14 cellular contexts compared by ENCODE assay signal in the genomic region with DNA sequence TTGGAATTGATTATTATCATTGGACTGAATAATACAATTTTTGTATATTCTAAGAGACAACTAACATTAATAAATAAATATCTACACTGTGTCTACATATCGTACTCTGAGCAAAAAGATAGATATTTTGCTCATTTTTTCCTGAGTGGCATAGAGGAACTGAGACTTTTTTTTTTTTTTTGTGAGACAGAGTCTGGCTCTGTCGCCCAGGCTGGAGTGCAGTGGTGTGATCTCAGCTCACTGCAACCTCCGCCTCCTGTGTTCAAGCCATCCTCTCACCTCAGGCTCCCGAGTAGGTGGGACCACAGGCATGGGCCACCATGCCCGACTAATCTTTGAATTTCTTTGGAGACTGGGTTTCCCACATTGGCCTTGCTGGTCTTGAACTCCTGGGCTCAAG. TPM values are rescaled to one million over a fixed set of nuclear protein-coding genes. Genes with fewer than 3 reads are reported as not detected.
A peak's percentile ranks its signal among the peaks of the same experiment; 100 is the strongest.
DNase-seq lines count a peak whose midpoint lies in the region; ATAC-seq and TF ChIP-seq lines count a peak whose summit lies in the region.
"Had no signal": no experiment of that assay in that cellular context is flagged by ENCODE, and none has a peak within 500 bp of the region (broad histone marks: within the 10 kb centered on the region; RNA-seq: fewer than 3 reads in every experiment).

No MANE protein-coding gene starts in this region.

- H3K4me1 ChIP-seq in foreskin keratinocyte, result peaks cover 18% of the 10 kb centered on the region

- no peaks in the 10 kb centered on the region for H3K9me3 Mint-ChIP-seq in activated naive CD8-positive, alpha-beta T cell (ENCODE audit: low read depth)
- H3K9me3 Mint-ChIP-seq in activated naive CD8-positive, alpha-beta T cell treated with anti-CD3 and anti-CD28 coated beads, Interleukin-2, amount 50 U/mL, for 24 hours, result no peaks in the 10 kb centered on the region
- no peaks in the 10 kb centered on the region for H3K9me3 Mint-ChIP-seq in progenitor cell of endocrine pancreas (ENCODE audit: low read depth)
- H3K9me3 Mint-ChIP-seq in activated T-helper 2 cell treated with anti-CD3 and anti-CD28 coated beads, Interferon-gamma antibody, Interleukin-2, Interleukin-4, amounts not matched to agents 10 μg/mL and 5 μg/mL and 100 μg/mL, durations not matched to agents 14 hours and 24 hours and 36 hours, result peaks cover 4% of the 10 kb centered on the region

- peak overlapping the region; percentile 50 for H3K27ac Mint-ChIP-seq in activated naive CD8-positive, alpha-beta T cell
- H3K27ac Mint-ChIP-seq in activated naive CD8-positive, alpha-beta T cell treated with anti-CD3 and anti-CD28 coated beads, Interleukin-2, amount 50 U/mL, for 24 hours, result no peak overlapping the region
- H3K27ac Mint-ChIP-seq in progenitor cell of endocrine pancreas, result peak overlapping the region; percentile 96
- H3K27ac Mint-ChIP-seq in activated T-helper 2 cell treated with anti-CD3 and anti-CD28 coated beads, Interferon-gamma antibody, Interleukin-2, Interleukin-4, amounts not matched to agents 10 μg/mL and 5 μg/mL and 100 μg/mL, durations not matched to agents 14 hours and 24 hours and 36 hours, result no peak overlapping the region

- H3K4me3 Mint-ChIP-seq in activated naive CD8-positive, alpha-beta T cell, result peak overlapping the region; percentile 38
- no peak overlapping the region for H3K4me3 Mint-ChIP-seq in activated naive CD8-positive, alpha-beta T cell treated with anti-CD3 and anti-CD28 coated beads, Interleukin-2, amount 50 U/mL, for 24 hours
- H3K4me3 Mint-ChIP-seq in progenitor cell of endocrine pancreas (ENCODE audit: low read depth), result no peak overlapping the region
- no peak overlapping the region for H3K4me3 Mint-ChIP-seq in activated T-helper 2 cell treated with anti-CD3 and anti-CD28 coated beads, Interferon-gamma antibody, Interleukin-2, Interleukin-4, amounts not matched to agents 10 μg/mL and 5 μg/mL and 100 μg/mL, durations not matched to agents 14 hours and 24 hours and 36 hours (ENCODE audit: low read depth)

- intact Hi-C loops in activated T-helper 2 cell treated with anti-CD3 and anti-CD28 coated beads, Interferon-gamma antibody, Interleukin-2, Interleukin-4, amounts not matched to agents 10 μg/mL and 5 μg/mL and 100 μg/mL, durations not matched to agents 14 hours and 24 hours and 36 hours (cut with micrococcal nuclease), result loop anchor here (10.0 kb wide), 1 partner anchor 67 kb away; no protein-coding TSS in a partner anchor

- no peak overlapping the region for H3K27ac ChIP-seq in foreskin keratinocyte
- H3K27ac ChIP-seq: psoas muscle, RWPE1 had no signal

- H3K36me3 Mint-ChIP-seq in activated naive CD8-positive, alpha-beta T cell, result no peaks in the 10 kb centered on the region
- H3K36me3 Mint-ChIP-seq in activated naive CD8-positive, alpha-beta T cell treated with anti-CD3 and anti-CD28 coated beads, Interleukin-2, amount 50 U/mL, for 24 hours (ENCODE audit: low read depth), result peaks cover 27% of the 10 kb centered on the region
- peaks cover 2% of the 10 kb centered on the region for H3K36me3 Mint-ChIP-seq in progenitor cell of endocrine pancreas (ENCODE audit: insufficient read depth)
- H3K36me3 Mint-ChIP-seq in activated T-helper 2 cell treated with anti-CD3 and anti-CD28 coated beads, Interferon-gamma antibody, Interleukin-2, Interleukin-4, amounts not matched to agents 10 μg/mL and 5 μg/mL and 100 μg/mL, durations not matched to agents 14 hours and 24 hours and 36 hours (ENCODE audit: low read depth), result peaks cover 45% of the 10 kb centered on the region

- no peak for DNase-seq in activated naive CD8-positive, alpha-beta T cell treated with anti-CD3 and anti-CD28 coated beads, Interleukin-2, amount 50 U/mL, for 24 hours
- DNase-seq in progenitor cell of endocrine pancreas (ENCODE audit: low spot score, unreplicated experiment) (no peak), anterior cingulate cortex (lab: John Stamatoyannopoulos, UW) (no peak), foreskin keratinocyte (no peak)
- DNase-seq in activated T-helper 2 cell treated with anti-CD3 and anti-CD28 coated beads, Interferon-gamma antibody, Interleukin-2, Interleukin-4, amounts not matched to agents 10 μg/mL and 5 μg/mL and 100 μg/mL, durations not matched to agents 14 hours and 24 hours and 36 hours (ENCODE audit: low spot score), result no peak
- DNase-seq: midbrain, NCI-H1048, NCI-H510A, psoas muscle, T-helper 9 cell had no signal

- H3K4me1 Mint-ChIP-seq in activated naive CD8-positive, alpha-beta T cell (ENCODE audit: low read depth), result peaks cover 79% of the 10 kb centered on the region
- peaks cover 88% of the 10 kb centered on the region for H3K4me1 Mint-ChIP-seq in activated naive CD8-positive, alpha-beta T cell treated with anti-CD3 and anti-CD28 coated beads, Interleukin-2, amount 50 U/mL, for 24 hours
- peaks cover 49% of the 10 kb centered on the region for H3K4me1 Mint-ChIP-seq in progenitor cell of endocrine pancreas (ENCODE audit: low read depth)
- peaks cover 61% of the 10 kb centered on the region for H3K4me1 Mint-ChIP-seq in activated T-helper 2 cell treated with anti-CD3 and anti-CD28 coated beads, Interferon-gamma antibody, Interleukin-2, Interleukin-4, amounts not matched to agents 10 μg/mL and 5 μg/mL and 100 μg/mL, durations not matched to agents 14 hours and 24 hours and 36 hours (ENCODE audit: low read depth)

- H3K27me3 Mint-ChIP-seq in activated naive CD8-positive, alpha-beta T cell, result no peaks in the 10 kb centered on the region
- no peaks in the 10 kb centered on the region for H3K27me3 Mint-ChIP-seq in activated naive CD8-positive, alpha-beta T cell treated with anti-CD3 and anti-CD28 coated beads, Interleukin-2, amount 50 U/mL, for 24 hours
- H3K27me3 Mint-ChIP-seq in progenitor cell of endocrine pancreas, result no peaks in the 10 kb centered on the region
- H3K27me3 Mint-ChIP-seq in activated T-helper 2 cell treated with anti-CD3 and anti-CD28 coated beads, Interferon-gamma antibody, Interleukin-2, Interleukin-4, amounts not matched to agents 10 μg/mL and 5 μg/mL and 100 μg/mL, durations not matched to agents 14 hours and 24 hours and 36 hours (ENCODE audit: low read depth), result no peaks in the 10 kb centered on the region

- TF ChIP-seq CTCF in progenitor cell of endocrine pancreas (IDR thresholded peaks at IDR 0.05; ENCODE audit: unreplicated experiment), result no peak
- TF ChIP-seq CTCF in foreskin keratinocyte (conservative IDR thresholded peaks at IDR 0.05), result no peak

- ATAC-seq in activated naive CD8-positive, alpha-beta T cell treated with anti-CD3 and anti-CD28 coated beads, Interleukin-2, amount 50 U/mL, for 24 hours, result no peak
- ATAC-seq in GM21529 (IDR thresholded peaks at IDR 0.05; ENCODE audit: unreplicated experiment) (peak; percentile 63), HG03520 (IDR thresholded peaks at IDR 0.05; ENCODE audit: unreplicated experiment) (peak; percentile 52), foreskin keratinocyte (no peak)
- ATAC-seq: psoas muscle had no signal

- no peaks in the 10 kb centered on the region for H3K27me3 ChIP-seq in foreskin keratinocyte

RNA-seq across cellular contexts. Expression of a gene that starts 14.0 kb away (rescaled TPM):
- total RNA-seq in progenitor cell of endocrine pancreas (107 TPM in 2 replicates), foreskin keratinocyte (35.4 and 37.4 TPM in 2 replicates)
- polyA plus RNA-seq in foreskin keratinocyte, result 4.5 and 5.6 TPM in 2 replicates
- total RNA-seq in activated T-helper 2 cell treated with anti-CD3 and anti-CD28 coated beads, Interferon-gamma antibody, Interleukin-2, Interleukin-4, amounts not matched to agents 10 μg/mL and 5 μg/mL and 100 μg/mL, durations not matched to agents 14 hours and 24 hours and 36 hours, result 134 and 135 TPM in 2 replicates

Comparison
In these comparisons a context has a peak if more than half of its experiments do, and no peak if none do; other contexts are left out.
1. H3K27ac Mint-ChIP-seq: peak in activated naive CD8-positive, alpha-beta T cell (single experiment) and progenitor cell of endocrine pancreas (single experiment); none in activated naive CD8-positive, alpha-beta T cell treated with anti-CD3 and anti-CD28 coated beads, Interleukin-2, amount 50 U/mL, for 24 hours (single experiment) and activated T-helper 2 cell treated with anti-CD3 and anti-CD28 coated beads, Interferon-gamma antibody, Interleukin-2, Interleukin-4, amounts not matched to agents 10 μg/mL and 5 μg/mL and 100 μg/mL, durations not matched to agents 14 hours and 24 hours and 36 hours (single experiment).
2. ATAC-seq: peak in GM21529 (single experiment) and HG03520 (single experiment); none in activated naive CD8-positive, alpha-beta T cell treated with anti-CD3 and anti-CD28 coated beads, Interleukin-2, amount 50 U/mL, for 24 hours (single experiment) and foreskin keratinocyte (single experiment).